Comparison of ENCODE assay signal across 30 cellular contexts in genomic region chr6:127858992-127859391, GRCh38. TPM values are rescaled to one million over a fixed set of nuclear protein-coding genes. Genes with fewer than 3 reads are reported as not detected.
DNase-seq lines count a peak whose midpoint lies in the region; ATAC-seq, FAIRE-seq and TF ChIP-seq lines count a peak whose summit lies in the region.
"Had no signal": no experiment of that assay in that cellular context is flagged by ENCODE, and none has a peak within 500 bp of the region (broad histone marks: within the 10 kb centered on the region; RNA-seq: fewer than 3 reads in every experiment).

No MANE protein-coding gene starts in this region.

- no peak overlapping the region for H3K18ac ChIP-seq in H1 (ENCODE audit: extremely low read depth, low read length)

- no peak overlapping the region for H3K23ac ChIP-seq in H1 (ENCODE audit: insufficient read length)

- TF ChIP-seq EP300 in H1 (IDR thresholded peaks at IDR 0.05; ENCODE audit: borderline replicate concordance in 1 of 2, low read depth in 2 of 2, low read length in 2 of 2): no peak

- intact Hi-C loops in activated CD4-positive, alpha-beta T cell treated with anti-CD3 and anti-CD28 coated beads for 36 hours (cut with DNase I, micrococcal nuclease): loop anchor here (5.0 to 10.0 kb wide), 3 partner anchors 236 to 663 kb away; partner anchors contain the start of gene PTPRK (in 2 of the 2)
- intact Hi-C loops in CD4-positive, alpha-beta memory T cell (cut with micrococcal nuclease): loop anchor here (5.0 to 10.0 kb wide), 4 partner anchors 223 to 866 kb away; no protein-coding TSS in a partner anchor
- intact Hi-C loops in heart left ventricle (cut with DNase I): loop anchor here in 3 of 10 donors (10.0 kb wide), 3 partner anchors 666 to 876 kb away; partner anchors contain the start of gene PTPRK (in 1 of the 3)

- WGBS in H1 (ENCODE audit: extremely low coverage in 1 of 2, insufficient coverage in 1 of 2, insufficient read length in 1 of 2, insufficient replicate concordance in 2 of 2, low coverage in 1 of 2, low lambda C conversion rate in 2 of 2, missing lambda C conversion rate in 1 of 2), 2 experiments: 70% methylated on average over 2 of the region's 2 CpGs; no CpG with 5 or more reads in 1 of the 2 experiments
- 71 to 82% (median 75%) methylated on average over 2 of the region's 2 CpGs for WGBS in heart left ventricle, 4 donors

- no peak overlapping the region for H2BK120ac ChIP-seq in H1 (replicated peaks; ENCODE audit: low read depth, low read length)

- H2BK5ac ChIP-seq in H1 (ENCODE audit: low read depth, low read length): no peak overlapping the region

- H3K79me1 ChIP-seq in H1 (ENCODE audit: low read depth, low read length): no peaks in the 10 kb centered on the region

- H3K9me3 Mint-ChIP-seq in activated CD4-positive, alpha-beta T cell treated with anti-CD3 and anti-CD28 coated beads for 36 hours (ENCODE audit: low read depth): peaks cover 2% of the 10 kb centered on the region
- no peaks in the 10 kb centered on the region for H3K9me3 Mint-ChIP-seq in CD4-positive, alpha-beta memory T cell
- no peaks in the 10 kb centered on the region for H3K9me3 Mint-ChIP-seq in T-cell
- H3K9me3 Mint-ChIP-seq: activated CD4-positive, alpha-beta memory T cell treated with anti-CD3 and anti-CD28 coated beads for 36 hours; memory B cell; T-helper 2 cell treated with Interferon-gamma antibody and Interleukin-4, amounts not matched to agents 5 μg/mL and 100 μg/mL, for 36 hours had no signal

- H2AFZ ChIP-seq in H1 (ENCODE audit: low read length): peak overlapping the region; percentile 18; the same call in 1 of the 2 replicates

- no peak overlapping the region for H3K4me2 ChIP-seq in H1 (ENCODE audit: insufficient read depth in 1 of 2, low read depth in 2 of 2, low read length in 2 of 2)

- no peak overlapping the region for H3K27ac ChIP-seq in CD4-positive, alpha-beta memory T cell (ENCODE audit: low read depth, low read length)
- no peak overlapping the region for H3K27ac ChIP-seq in H1 (ENCODE audit: low read depth, low read length)
- no peak overlapping the region for H3K27ac ChIP-seq in heart left ventricle
- H3K27ac ChIP-seq: brain microvascular endothelial cell, upper lobe of left lung, VCaP had no signal

- POLR2A ChIA-PET in activated CD4-positive, alpha-beta T cell treated with anti-CD3 and anti-CD28 coated beads for 36 hours (lab: Charles Lee): no interaction called here
- POLR2A ChIA-PET in CD4-positive, alpha-beta memory T cell (lab: Charles Lee; ENCODE audit: partially characterized antibody): interaction anchor here (1.1 to 1.6 kb wide), 5 partner anchors 9 to 112 kb away, joined by 3 to 7 read pairs (median 3); partner anchors contain the start of gene THEMIS
- POLR2A ChIA-PET in T-cell (lab: Charles Lee): interaction anchor here in 1 of 2 donors (0.5 to 1.0 kb wide), 4 partner anchors 10 to 1786 kb away, joined by 3 to 4 read pairs (median 4); no protein-coding TSS in a partner anchor
- POLR2A ChIA-PET in H1 (lab: Charles Lee; ENCODE audit: partially characterized antibody): no interaction called here

- TF ChIP-seq CTCF in H1 (IDR thresholded peaks at IDR 0.05; ENCODE audit: control extremely low read depth in 1 of 3, insufficient read depth in 1 of 3, low read depth in 1 of 3, low read length in 3 of 3) (peak in 1 of 3 experiments; percentile 9; a peak in 1 of 4 replicates), heart left ventricle (IDR thresholded peaks at IDR 0.05) (no peak)

- H3K27ac Mint-ChIP-seq in activated CD4-positive, alpha-beta T cell treated with anti-CD3 and anti-CD28 coated beads for 36 hours: peak overlapping the region; percentile 35
- H3K27ac Mint-ChIP-seq in CD4-positive, alpha-beta memory T cell: peak overlapping the region in 6 of 7 donors; percentile 18 to 81 (median 50)
- H3K27ac Mint-ChIP-seq in T-cell: peak overlapping the region; percentile 65 to 74
- H3K27ac Mint-ChIP-seq: activated CD4-positive, alpha-beta memory T cell treated with anti-CD3 and anti-CD28 coated beads for 36 hours; memory B cell; T-helper 2 cell treated with Interferon-gamma antibody and Interleukin-4, amounts not matched to agents 5 μg/mL and 100 μg/mL, for 36 hours had no signal

- H3K9ac ChIP-seq in H1 (replicated peaks in 1 of 4; ENCODE audit: extremely low read depth in 1 of 4, low read depth in 3 of 4, low read length in 3 of 4): no peak overlapping the region

- H4K20me1 ChIP-seq in H1 (replicated peaks in 1 of 2; ENCODE audit: control insufficient read depth in 1 of 2, insufficient read depth in 2 of 2, low read length in 2 of 2): no peaks in the 10 kb centered on the region

- no peak for ATAC-seq in activated CD4-positive, alpha-beta T cell treated with anti-CD3 and anti-CD28 coated beads for 36 hours
- ATAC-seq in T-cell (replicated peaks in 1 of 4) (peak in 1 of 4 experiments; percentile 29), heart left ventricle (no peak), HG03135 (IDR thresholded peaks at IDR 0.05; ENCODE audit: unreplicated experiment) (no peak)
- ATAC-seq: SK-N-SH treated with all-trans-retinoic acid at 6 μM for 48 hours had no signal

- no peak overlapping the region for H2BK15ac ChIP-seq in H1 (ENCODE audit: low read length)

- no peak overlapping the region for H4K5ac ChIP-seq in H1 (ENCODE audit: insufficient read length, low read depth, low read length)

- H3K14ac ChIP-seq in H1 (ENCODE audit: insufficient read length): no peak overlapping the region

- no peak overlapping the region for H4K91ac ChIP-seq in H1 (replicated peaks; ENCODE audit: insufficient read length, low read length)

- H2BK20ac ChIP-seq in H1 (ENCODE audit: low read length): no peak overlapping the region

- no peak for DNase-seq in activated CD4-positive, alpha-beta T cell treated with anti-CD3 and anti-CD28 coated beads for 36 hours
- DNase-seq in activated CD4-positive, alpha-beta T cell treated with anti-CD3 and anti-CD28 coated beads for 1 hour: no peak
- DNase-seq in CD4-positive, alpha-beta memory T cell: no peak
- DNase-seq in T-cell (no peak), H1 (ENCODE audit: low read depth in 1 of 2, low spot score in 2 of 2) (no peak), heart left ventricle (no peak), cerebellum (ENCODE audit: low spot score) (no peak)
- DNase-seq: activated CD4-positive, alpha-beta memory T cell treated with anti-CD3 and anti-CD28 coated beads for 36 hours; brain microvascular endothelial cell; DMS53; effector CD4-positive, alpha-beta T cell; GF-D8; head of caudate nucleus; Kasumi-1; NCI-H1048; NCI-H187 treated with DMSO at 0.1 percent for 48 hours; NCI-H774; nucleus accumbens; substantia nigra; upper lobe of left lung had no signal

- H3K36me3 ChIP-seq in CD4-positive, alpha-beta memory T cell (ENCODE audit: insufficient read depth, low read length): peaks cover 9% of the 10 kb centered on the region
- no peaks in the 10 kb centered on the region for H3K36me3 ChIP-seq in H1 (ENCODE audit: control insufficient read depth in 2 of 4, insufficient read depth in 4 of 4, low read length in 3 of 4)
- no peaks in the 10 kb centered on the region for H3K36me3 ChIP-seq in heart left ventricle
- H3K36me3 ChIP-seq: brain microvascular endothelial cell, HAP-1, upper lobe of left lung had no signal

- H3K27me3 ChIP-seq in CD4-positive, alpha-beta memory T cell (ENCODE audit: insufficient read depth, low read length): no peaks in the 10 kb centered on the region
- H3K27me3 ChIP-seq in H1 (replicated peaks in 1 of 4; ENCODE audit: control insufficient read depth in 3 of 4, extremely low read depth in 1 of 4, insufficient read depth in 3 of 4, low read length in 3 of 4): peaks cover 0 to 1% (median 0%) of the 10 kb centered on the region in 4 experiments; a peak in 1 of 7 replicates
- H3K27me3 ChIP-seq in heart left ventricle: no peaks in the 10 kb centered on the region
- H3K27me3 ChIP-seq: brain microvascular endothelial cell, upper lobe of left lung had no signal

- no peaks in the 10 kb centered on the region for H3K79me2 ChIP-seq in H1 (ENCODE audit: control insufficient read depth in 1 of 2, insufficient read depth in 2 of 2, low read length in 2 of 2)

- H3K4me1 ChIP-seq in CD4-positive, alpha-beta memory T cell (ENCODE audit: insufficient read depth, low read length): peaks cover 63% of the 10 kb centered on the region
- H3K4me1 ChIP-seq in H1 (replicated peaks in 1 of 4; ENCODE audit: control insufficient read depth in 3 of 4, insufficient read depth in 4 of 4, low read length in 3 of 4): no peaks in the 10 kb centered on the region
- H3K4me1 ChIP-seq in heart left ventricle: no peaks in the 10 kb centered on the region
- H3K4me1 ChIP-seq: HAP-1, upper lobe of left lung had no signal

- peak overlapping the region; percentile 26 for H3K56ac ChIP-seq in H1 (replicated peaks; ENCODE audit: insufficient read length, low read depth, low read length)

- no peak overlapping the region for H4K8ac ChIP-seq in H1 (ENCODE audit: extremely low read depth, insufficient read depth, low read length)

- H3K23me2 ChIP-seq in H1 (ENCODE audit: low read depth, low read length): no peaks in the 10 kb centered on the region

- TF ChIP-seq POLR2A in H1 (IDR thresholded peaks at IDR 0.05; ENCODE audit: control extremely low read depth in 1 of 2, low read depth in 2 of 2, low read length in 2 of 2) (no peak), heart left ventricle (IDR thresholded peaks at IDR 0.05) (no peak)

- H2BK12ac ChIP-seq in H1 (ENCODE audit: low read depth, low read length): no peak overlapping the region

- peaks cover 57% of the 10 kb centered on the region for H3K4me1 Mint-ChIP-seq in activated CD4-positive, alpha-beta T cell treated with anti-CD3 and anti-CD28 coated beads for 36 hours
- peaks cover 47 to 73% (median 65%) of the 10 kb centered on the region in 4 donors for H3K4me1 Mint-ChIP-seq in CD4-positive, alpha-beta memory T cell
- H3K4me1 Mint-ChIP-seq in T-cell: peaks cover 69 to 83% (median 73%) of the 10 kb centered on the region in 3 donors
- H3K4me1 Mint-ChIP-seq: memory B cell had no signal

- H3K36me3 Mint-ChIP-seq in activated CD4-positive, alpha-beta T cell treated with anti-CD3 and anti-CD28 coated beads for 36 hours (ENCODE audit: low read depth): peaks cover 16% of the 10 kb centered on the region
- H3K36me3 Mint-ChIP-seq in CD4-positive, alpha-beta memory T cell: peaks cover 19 to 25% of the 10 kb centered on the region in 2 donors
- peaks cover 25% of the 10 kb centered on the region for H3K36me3 Mint-ChIP-seq in T-cell
- H3K36me3 Mint-ChIP-seq: activated CD4-positive, alpha-beta memory T cell treated with anti-CD3 and anti-CD28 coated beads for 36 hours; memory B cell had no signal

- no peaks in the 10 kb centered on the region for H3K27me3 Mint-ChIP-seq in activated CD4-positive, alpha-beta T cell treated with anti-CD3 and anti-CD28 coated beads for 36 hours
- H3K27me3 Mint-ChIP-seq in CD4-positive, alpha-beta memory T cell: no peaks in the 10 kb centered on the region
- H3K27me3 Mint-ChIP-seq in T-cell: no peaks in the 10 kb centered on the region
- H3K27me3 Mint-ChIP-seq: activated CD4-positive, alpha-beta memory T cell treated with anti-CD3 and anti-CD28 coated beads for 36 hours; memory B cell had no signal

- H2AK5ac ChIP-seq in H1 (ENCODE audit: low read depth, low read length): no peak overlapping the region

- H3K4me3 ChIP-seq in CD4-positive, alpha-beta memory T cell (ENCODE audit: low read length in 2 of 2): no peak overlapping the region
- H3K4me3 ChIP-seq in H1 (ENCODE audit: extremely low read depth in 1 of 4, insufficient read depth in 2 of 4, low read depth in 3 of 4, low read length in 4 of 4) (no peak overlapping the region), heart left ventricle (no peak overlapping the region)
- H3K4me3 ChIP-seq: HAP-1, upper lobe of left lung had no signal

- no peak overlapping the region for H3K4me3 Mint-ChIP-seq in activated CD4-positive, alpha-beta T cell treated with anti-CD3 and anti-CD28 coated beads for 36 hours
- H3K4me3 Mint-ChIP-seq in CD4-positive, alpha-beta memory T cell: peak overlapping the region in 4 of 8 donors; percentile 5 to 29 (median 22)
- H3K4me3 Mint-ChIP-seq in T-cell: no peak overlapping the region
- H3K4me3 Mint-ChIP-seq: activated CD4-positive, alpha-beta memory T cell treated with anti-CD3 and anti-CD28 coated beads for 36 hours; memory B cell; T-helper 2 cell treated with Interferon-gamma antibody and Interleukin-4, amounts not matched to agents 5 μg/mL and 100 μg/mL, for 36 hours had no signal

- FAIRE-seq in H1 (lab: Jason Lieb, UNC): no peak

- CTCF ChIA-PET in activated CD4-positive, alpha-beta T cell treated with anti-CD3 and anti-CD28 coated beads for 36 hours (lab: Charles Lee): interaction anchor here (0.5 to 3.1 kb wide), 10 partner anchors 13 to 557 kb away, joined by 3 to 15 read pairs (median 5); no protein-coding TSS in a partner anchor
- CTCF ChIA-PET in CD4-positive, alpha-beta memory T cell (lab: Charles Lee; ENCODE audit: partially characterized antibody): interaction anchor here (0.9 to 2.7 kb wide), 7 partner anchors 22 to 469 kb away, joined by 3 to 10 read pairs (median 4); partner anchors contain the start of gene THEMIS
- CTCF ChIA-PET in T-cell (lab: Charles Lee) (interaction anchor here (1.2 to 1.8 kb wide), 5 partner anchors 42 to 469 kb away, joined by 3 to 6 read pairs (median 3); partner anchors contain the start of gene THEMIS (in 1 of the 2)), H1 (lab: Charles Lee; ENCODE audit: partially characterized antibody) (interaction anchor here (0.7 to 1.9 kb wide), 8 partner anchors 10 to 469 kb away, joined by 3 to 5 read pairs (median 3); no protein-coding TSS in a partner anchor)

- H3K4ac ChIP-seq in H1 (replicated peaks; ENCODE audit: insufficient read length, low read depth, low read length): no peak overlapping the region

- no peaks in the 10 kb centered on the region for H3K9me3 ChIP-seq in CD4-positive, alpha-beta memory T cell (ENCODE audit: control insufficient read depth in 1 of 2, low read length in 2 of 2)
- H3K9me3 ChIP-seq in H1 (ENCODE audit: insufficient read depth in 2 of 2, low read depth in 1 of 2, low read length in 1 of 2) (no peaks in the 10 kb centered on the region), heart left ventricle (no peaks in the 10 kb centered on the region)
- H3K9me3 ChIP-seq: HAP-1, upper lobe of left lung had no signal

- no peak for TF ChIP-seq RAD21 in H1 (IDR thresholded peaks at IDR 0.05 in 1 of 2, conservative IDR thresholded peaks at IDR 0.05 in 1 of 2; ENCODE audit: low read depth in 2 of 2, low read length in 2 of 2)

RNA-seq across cellular contexts. Expression of gene THEMIS, which starts 41.9 kb away (rescaled TPM):
- total RNA-seq in activated CD4-positive, alpha-beta T cell treated with anti-CD3 and anti-CD28 coated beads for 36 hours: 10 to 100 TPM; 22.9 to 24.5 TPM
- 10 to 100 TPM; 58.1 to 58.7 TPM for total RNA-seq in CD4-positive, alpha-beta memory T cell
- 100 to 1,000 TPM in 1 of 2 donors, 10 to 100 TPM in 1; 83.1 to 112 TPM for polyA plus RNA-seq in CD4-positive, alpha-beta memory T cell
- total RNA-seq in T-cell (10 to 100 TPM; 55.5 to 93.3 (median 69.4) TPM), heart left ventricle (1 to 10 TPM in 1 of 9 donors, under 1 TPM in 3, not detected in 5; 0.14 to 2.3 (median 0.58) TPM), cerebellum (0.09 TPM)
- total RNA-seq in H1 (2021; fragmentation: NEBNext Ultra II Directional; extraction: Animal tissue kit (Norgen Biotek cat#: 25700)): not detected in 2 replicates
- polyA plus RNA-seq in H1 (2011; rRNA removed) (not detected in 2 replicates), heart left ventricle (under 1 TPM in 1 of 2 donors, not detected in 1; 0.01 TPM)
- polyA plus RNA-seq in H1 (2011; cell fraction: cytosol; rRNA removed): not detected
- polyA plus RNA-seq in H1 (2011; cell fraction: nucleus; rRNA removed): not detected
- polyA plus RNA-seq in H1 (2012, experiment 1 of 2): not detected in 4 replicates
- not detected for polyA plus RNA-seq in H1 (2012, experiment 2 of 2)
- polyA plus RNA-seq in H1 (2013, experiment 1 of 2): not detected
- polyA plus RNA-seq in H1 (2013, experiment 2 of 2): not detected
- polyA minus RNA-seq in H1 (2011; rRNA and poly(A)+ RNA removed): not detected in 2 replicates
- polyA minus RNA-seq in H1 (2011; cell fraction: cytosol; rRNA and poly(A)+ RNA removed): not detected
- polyA minus RNA-seq in H1 (2011; cell fraction: nucleus; rRNA and poly(A)+ RNA removed): not detected
- total RNA-seq: A172, epithelial cell of proximal tubule, OCI-LY7, pulmonary artery endothelial cell had no signal

Comparison
In these comparisons a context has a peak if more than half of its experiments do, and no peak if none do; other contexts are left out.
1. RNA of gene THEMIS, which starts 41.9 kb away (total RNA-seq): 55.5 to 93.3 TPM in T-cell, 58.1 to 58.7 TPM in CD4-positive, alpha-beta memory T cell and 22.9 to 24.5 TPM in activated CD4-positive, alpha-beta T cell treated with anti-CD3 and anti-CD28 coated beads for 36 hours; 0.09 TPM in cerebellum (single experiment), 0.14 to 2.3 TPM in heart left ventricle and not detected in H1; every median in the first group is over 4 times any median in the second.
2. Peak in every context shown above with its lines, with median percentiles within 50 percentile points of each other: H3K27ac Mint-ChIP-seq.